1 cellular context compared by ENCODE assay signal in the genomic region with DNA sequence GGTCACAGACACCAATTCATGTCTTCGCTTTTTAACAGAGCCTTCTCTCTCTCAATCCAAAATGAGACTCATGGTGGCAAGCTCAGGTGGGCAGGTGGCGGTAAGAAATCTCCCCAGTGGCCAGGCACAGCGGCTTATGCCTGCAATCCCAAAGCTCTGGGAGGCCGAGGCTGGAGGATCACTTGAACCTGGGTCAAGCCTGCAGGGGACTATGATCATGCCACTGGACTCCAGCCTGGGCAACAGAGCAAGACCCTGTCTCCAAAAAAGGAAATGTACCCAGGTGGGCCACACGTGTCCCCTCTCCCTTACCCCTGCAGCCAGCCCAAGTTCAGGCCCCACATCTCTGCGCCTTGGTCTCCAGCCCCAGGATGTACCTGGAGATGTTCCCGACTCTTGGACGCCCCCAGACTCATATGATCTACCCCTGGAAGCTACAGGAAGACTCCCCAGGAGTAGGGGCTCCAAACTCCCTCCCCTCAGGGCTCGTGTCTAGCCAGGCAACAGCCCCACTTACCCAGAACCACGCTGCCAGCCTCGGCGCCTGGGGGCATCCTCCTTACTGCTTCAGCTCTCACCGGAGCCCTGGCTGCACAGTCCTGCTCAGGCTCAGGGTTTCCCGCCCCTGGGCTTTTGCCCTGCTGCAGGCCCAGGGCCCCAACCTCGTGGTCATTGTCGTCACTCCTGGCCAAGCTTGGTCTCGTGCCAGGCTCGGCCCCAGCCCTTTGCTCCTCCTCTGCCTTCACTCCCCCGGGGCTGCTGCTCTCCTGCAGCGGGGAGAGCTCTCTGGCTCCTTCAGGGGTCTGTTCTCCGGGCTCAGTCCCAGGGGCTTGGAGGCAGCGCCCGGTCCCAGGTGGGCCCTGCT.
TF ChIP-seq lines count a peak whose summit lies in the region.

No MANE protein-coding gene starts in this region.

TF ChIP-seq in GM12878, 131 proteins besides CTCF, POLR2A, EP300 and RAD21:
- TF ChIP-seq POLR2AphosphoS5 (IDR thresholded peaks at IDR 0.05; ENCODE audit: low read length) (no peak), BHLHE40 (IDR thresholded peaks at IDR 0.05; ENCODE audit: borderline replicate concordance in 1 of 2, low read depth in 2 of 2, low read length in 1 of 2) (peak in 1 of 2 experiments; percentile 56; a peak in 2 of 4 replicates)
- TF ChIP-seq, protein P1, sequence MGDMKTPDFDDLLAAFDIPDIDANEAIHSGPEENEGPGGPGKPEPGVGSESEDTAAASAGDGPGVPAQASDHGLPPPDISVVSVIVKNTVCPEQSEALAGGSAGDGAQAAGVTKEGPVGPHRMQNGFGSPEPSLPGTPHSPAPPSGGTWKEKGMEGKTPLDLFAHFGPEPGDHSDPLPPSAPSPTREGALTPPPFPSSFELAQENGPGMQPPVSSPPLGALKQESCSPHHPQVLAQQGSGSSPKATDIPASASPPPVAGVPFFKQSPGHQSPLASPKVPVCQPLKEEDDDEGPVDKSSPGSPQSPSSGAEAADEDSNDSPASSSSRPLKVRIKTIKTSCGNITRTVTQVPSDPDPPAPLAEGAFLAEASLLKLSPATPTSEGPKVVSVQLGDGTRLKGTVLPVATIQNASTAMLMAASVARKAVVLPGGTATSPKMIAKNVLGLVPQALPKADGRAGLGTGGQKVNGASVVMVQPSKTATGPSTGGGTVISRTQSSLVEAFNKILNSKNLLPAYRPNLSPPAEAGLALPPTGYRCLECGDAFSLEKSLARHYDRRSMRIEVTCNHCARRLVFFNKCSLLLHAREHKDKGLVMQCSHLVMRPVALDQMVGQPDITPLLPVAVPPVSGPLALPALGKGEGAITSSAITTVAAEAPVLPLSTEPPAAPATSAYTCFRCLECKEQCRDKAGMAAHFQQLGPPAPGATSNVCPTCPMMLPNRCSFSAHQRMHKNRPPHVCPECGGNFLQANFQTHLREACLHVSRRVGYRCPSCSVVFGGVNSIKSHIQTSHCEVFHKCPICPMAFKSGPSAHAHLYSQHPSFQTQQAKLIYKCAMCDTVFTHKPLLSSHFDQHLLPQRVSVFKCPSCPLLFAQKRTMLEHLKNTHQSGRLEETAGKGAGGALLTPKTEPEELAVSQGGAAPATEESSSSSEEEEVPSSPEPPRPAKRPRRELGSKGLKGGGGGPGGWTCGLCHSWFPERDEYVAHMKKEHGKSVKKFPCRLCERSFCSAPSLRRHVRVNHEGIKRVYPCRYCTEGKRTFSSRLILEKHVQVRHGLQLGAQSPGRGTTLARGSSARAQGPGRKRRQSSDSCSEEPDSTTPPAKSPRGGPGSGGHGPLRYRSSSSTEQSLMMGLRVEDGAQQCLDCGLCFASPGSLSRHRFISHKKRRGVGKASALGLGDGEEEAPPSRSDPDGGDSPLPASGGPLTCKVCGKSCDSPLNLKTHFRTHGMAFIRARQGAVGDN (IDR thresholded peaks at IDR 0.05), result no peak
- TF ChIP-seq, protein P2, sequence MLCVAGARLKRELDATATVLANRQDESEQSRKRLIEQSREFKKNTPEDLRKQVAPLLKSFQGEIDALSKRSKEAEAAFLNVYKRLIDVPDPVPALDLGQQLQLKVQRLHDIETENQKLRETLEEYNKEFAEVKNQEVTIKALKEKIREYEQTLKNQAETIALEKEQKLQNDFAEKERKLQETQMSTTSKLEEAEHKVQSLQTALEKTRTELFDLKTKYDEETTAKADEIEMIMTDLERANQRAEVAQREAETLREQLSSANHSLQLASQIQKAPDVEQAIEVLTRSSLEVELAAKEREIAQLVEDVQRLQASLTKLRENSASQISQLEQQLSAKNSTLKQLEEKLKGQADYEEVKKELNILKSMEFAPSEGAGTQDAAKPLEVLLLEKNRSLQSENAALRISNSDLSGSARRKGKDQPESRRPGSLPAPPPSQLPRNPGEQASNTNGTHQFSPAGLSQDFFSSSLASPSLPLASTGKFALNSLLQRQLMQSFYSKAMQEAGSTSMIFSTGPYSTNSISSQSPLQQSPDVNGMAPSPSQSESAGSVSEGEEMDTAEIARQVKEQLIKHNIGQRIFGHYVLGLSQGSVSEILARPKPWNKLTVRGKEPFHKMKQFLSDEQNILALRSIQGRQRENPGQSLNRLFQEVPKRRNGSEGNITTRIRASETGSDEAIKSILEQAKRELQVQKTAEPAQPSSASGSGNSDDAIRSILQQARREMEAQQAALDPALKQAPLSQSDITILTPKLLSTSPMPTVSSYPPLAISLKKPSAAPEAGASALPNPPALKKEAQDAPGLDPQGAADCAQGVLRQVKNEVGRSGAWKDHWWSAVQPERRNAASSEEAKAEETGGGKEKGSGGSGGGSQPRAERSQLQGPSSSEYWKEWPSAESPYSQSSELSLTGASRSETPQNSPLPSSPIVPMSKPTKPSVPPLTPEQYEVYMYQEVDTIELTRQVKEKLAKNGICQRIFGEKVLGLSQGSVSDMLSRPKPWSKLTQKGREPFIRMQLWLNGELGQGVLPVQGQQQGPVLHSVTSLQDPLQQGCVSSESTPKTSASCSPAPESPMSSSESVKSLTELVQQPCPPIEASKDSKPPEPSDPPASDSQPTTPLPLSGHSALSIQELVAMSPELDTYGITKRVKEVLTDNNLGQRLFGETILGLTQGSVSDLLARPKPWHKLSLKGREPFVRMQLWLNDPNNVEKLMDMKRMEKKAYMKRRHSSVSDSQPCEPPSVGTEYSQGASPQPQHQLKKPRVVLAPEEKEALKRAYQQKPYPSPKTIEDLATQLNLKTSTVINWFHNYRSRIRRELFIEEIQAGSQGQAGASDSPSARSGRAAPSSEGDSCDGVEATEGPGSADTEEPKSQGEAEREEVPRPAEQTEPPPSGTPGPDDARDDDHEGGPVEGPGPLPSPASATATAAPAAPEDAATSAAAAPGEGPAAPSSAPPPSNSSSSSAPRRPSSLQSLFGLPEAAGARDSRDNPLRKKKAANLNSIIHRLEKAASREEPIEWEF (IDR thresholded peaks at IDR 0.05; ENCODE audit: insufficient replicate concordance, low read depth, low read length), result no peak
- TF ChIP-seq, protein P3, sequence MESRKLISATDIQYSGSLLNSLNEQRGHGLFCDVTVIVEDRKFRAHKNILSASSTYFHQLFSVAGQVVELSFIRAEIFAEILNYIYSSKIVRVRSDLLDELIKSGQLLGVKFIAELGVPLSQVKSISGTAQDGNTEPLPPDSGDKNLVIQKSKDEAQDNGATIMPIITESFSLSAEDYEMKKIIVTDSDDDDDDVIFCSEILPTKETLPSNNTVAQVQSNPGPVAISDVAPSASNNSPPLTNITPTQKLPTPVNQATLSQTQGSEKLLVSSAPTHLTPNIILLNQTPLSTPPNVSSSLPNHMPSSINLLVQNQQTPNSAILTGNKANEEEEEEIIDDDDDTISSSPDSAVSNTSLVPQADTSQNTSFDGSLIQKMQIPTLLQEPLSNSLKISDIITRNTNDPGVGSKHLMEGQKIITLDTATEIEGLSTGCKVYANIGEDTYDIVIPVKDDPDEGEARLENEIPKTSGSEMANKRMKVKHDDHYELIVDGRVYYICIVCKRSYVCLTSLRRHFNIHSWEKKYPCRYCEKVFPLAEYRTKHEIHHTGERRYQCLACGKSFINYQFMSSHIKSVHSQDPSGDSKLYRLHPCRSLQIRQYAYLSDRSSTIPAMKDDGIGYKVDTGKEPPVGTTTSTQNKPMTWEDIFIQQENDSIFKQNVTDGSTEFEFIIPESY (IDR thresholded peaks at IDR 0.05), result no peak
